In genomic region chr14:101068293-101068957, GRCh38 we compare ENCODE assay signal across 22 cellular contexts.
DNase-seq lines count a peak whose midpoint lies in the region; ATAC-seq and TF ChIP-seq lines count a peak whose summit lies in the region.
"Had no signal": no experiment of that assay in that cellular context is flagged by ENCODE, and none has a peak within 500 bp of the region (broad histone marks: within the 10 kb centered on the region; RNA-seq: fewer than 3 reads in every experiment).

No MANE protein-coding gene starts in this region.

- H3K36me3 ChIP-seq in neural cell (ENCODE audit: insufficient read depth, low read length) = no peaks in the 10 kb centered on the region
- H3K36me3 ChIP-seq: esophagus muscularis mucosa, tibial nerve had no signal

- H3K4me1 Mint-ChIP-seq in activated naive CD8-positive, alpha-beta T cell treated with anti-CD3 and anti-CD28 coated beads, Interleukin-2, amount 10 ng/mL, durations not matched to agents 7 days and 5 days = no peaks in the 10 kb centered on the region
- H3K4me1 Mint-ChIP-seq in activated naive CD8-positive, alpha-beta T cell treated with anti-CD3 and anti-CD28 coated beads for 36 hours = no peaks in the 10 kb centered on the region
- H3K4me1 Mint-ChIP-seq in stimulated activated naive B cell treated with anti-CD40 and anti-IgM and Interleukin-4, amounts not matched to agents 10 μg/mL and 1 μg/mL and 100 μg/mL, for 72 hours = peaks cover 6 to 16% of the 10 kb centered on the region in 2 donors
- H3K4me1 Mint-ChIP-seq: naive thymus-derived CD8-positive, alpha-beta T cell had no signal

- H3K4me3 ChIP-seq in coronary artery = no peak overlapping the region
- H3K4me3 ChIP-seq in neural cell (ENCODE audit: low read length) = peak overlapping the region; percentile 31
- H3K4me3 ChIP-seq: esophagus muscularis mucosa, GM23338, tibial nerve had no signal

- no peaks in the 10 kb centered on the region for H3K27me3 ChIP-seq in neural cell (ENCODE audit: insufficient read depth, low read depth, low read length)
- H3K27me3 ChIP-seq: tibial nerve had no signal

- H3K27ac Mint-ChIP-seq in activated naive CD8-positive, alpha-beta T cell treated with anti-CD3 and anti-CD28 coated beads, Interleukin-2, amount 10 ng/mL, durations not matched to agents 7 days and 5 days = no peak overlapping the region
- no peak overlapping the region for H3K27ac Mint-ChIP-seq in activated naive CD8-positive, alpha-beta T cell treated with anti-CD3 and anti-CD28 coated beads for 36 hours
- H3K27ac Mint-ChIP-seq in stimulated activated naive B cell treated with anti-CD40 and anti-IgM and Interleukin-4, amounts not matched to agents 10 μg/mL and 1 μg/mL and 100 μg/mL, for 72 hours = no peak overlapping the region
- H3K27ac Mint-ChIP-seq: activated naive CD8-positive, alpha-beta T cell; CD8-positive, alpha-beta T cell; GM23338; naive thymus-derived CD8-positive, alpha-beta T cell had no signal

- no peaks in the 10 kb centered on the region for H3K9me3 ChIP-seq in neural cell (ENCODE audit: low read length)
- H3K9me3 ChIP-seq: esophagus muscularis mucosa, tibial nerve had no signal

- TF ChIP-seq CTCF in coronary artery (IDR thresholded peaks at IDR 0.05) = no peak
- TF ChIP-seq CTCF in neural cell (IDR thresholded peaks at IDR 0.05; ENCODE audit: poor library complexity, severe bottlenecking) = no peak
- no peak for TF ChIP-seq CTCF in GM13976 (IDR thresholded peaks at IDR 0.05; ENCODE audit: borderline replicate concordance, control extremely low read depth, extremely low read depth, insufficient read depth, missing control alignments)

- no peak for ATAC-seq in activated naive CD8-positive, alpha-beta T cell treated with anti-CD3 and anti-CD28 coated beads, Interleukin-2, amount 10 ng/mL, durations not matched to agents 7 days and 5 days (ENCODE audit: low read depth)
- ATAC-seq in stimulated activated naive B cell treated with anti-CD40 and anti-IgM and Interleukin-4, amounts not matched to agents 10 μg/mL and 1 μg/mL and 100 μg/mL, for 72 hours (replicated peaks) = no peak
- ATAC-seq: CD8-positive, alpha-beta T cell; GM23338; naive thymus-derived CD8-positive, alpha-beta T cell; SK-N-SH treated with all-trans-retinoic acid at 6 μM for 48 hours had no signal

- TF ChIP-seq RAD21 in neural cell (conservative IDR thresholded peaks at IDR 0.05) = peak; percentile 53

- peak; percentile 76 for TF ChIP-seq EP300 in neural cell (conservative IDR thresholded peaks at IDR 0.05; ENCODE audit: poor library complexity, severe bottlenecking)

- H3K9me2 ChIP-seq in neural cell (ENCODE audit: insufficient read depth, low read length) = no peaks in the 10 kb centered on the region

- H3K79me2 ChIP-seq in neural cell (replicated peaks; ENCODE audit: insufficient read depth, low read length) = no peaks in the 10 kb centered on the region

- H3K36me3 Mint-ChIP-seq in activated naive CD8-positive, alpha-beta T cell treated with anti-CD3 and anti-CD28 coated beads, Interleukin-2, amount 10 ng/mL, durations not matched to agents 7 days and 5 days = no peaks in the 10 kb centered on the region
- H3K36me3 Mint-ChIP-seq in activated naive CD8-positive, alpha-beta T cell treated with anti-CD3 and anti-CD28 coated beads for 36 hours = no peaks in the 10 kb centered on the region
- no peaks in the 10 kb centered on the region for H3K36me3 Mint-ChIP-seq in stimulated activated naive B cell treated with anti-CD40 and anti-IgM and Interleukin-4, amounts not matched to agents 10 μg/mL and 1 μg/mL and 100 μg/mL, for 72 hours
- H3K36me3 Mint-ChIP-seq: activated naive CD8-positive, alpha-beta T cell; CD8-positive, alpha-beta T cell; naive thymus-derived CD8-positive, alpha-beta T cell had no signal

- H3K4me3 Mint-ChIP-seq in activated naive CD8-positive, alpha-beta T cell treated with anti-CD3 and anti-CD28 coated beads, Interleukin-2, amount 10 ng/mL, durations not matched to agents 7 days and 5 days = no peak overlapping the region
- no peak overlapping the region for H3K4me3 Mint-ChIP-seq in activated naive CD8-positive, alpha-beta T cell treated with anti-CD3 and anti-CD28 coated beads for 36 hours
- no peak overlapping the region for H3K4me3 Mint-ChIP-seq in stimulated activated naive B cell treated with anti-CD40 and anti-IgM and Interleukin-4, amounts not matched to agents 10 μg/mL and 1 μg/mL and 100 μg/mL, for 72 hours
- H3K4me3 Mint-ChIP-seq: activated naive CD8-positive, alpha-beta T cell; CD8-positive, alpha-beta T cell; GM23338; naive thymus-derived CD8-positive, alpha-beta T cell had no signal

- H3F3A ChIP-seq in neural cell (ENCODE audit: insufficient read depth, low read length, poor library complexity, severe bottlenecking) = peaks cover 13% of the 10 kb centered on the region

- no peaks in the 10 kb centered on the region for H3K9me3 Mint-ChIP-seq in activated naive CD8-positive, alpha-beta T cell treated with anti-CD3 and anti-CD28 coated beads, Interleukin-2, amount 10 ng/mL, durations not matched to agents 7 days and 5 days
- no peaks in the 10 kb centered on the region for H3K9me3 Mint-ChIP-seq in activated naive CD8-positive, alpha-beta T cell treated with anti-CD3 and anti-CD28 coated beads for 36 hours
- no peaks in the 10 kb centered on the region for H3K9me3 Mint-ChIP-seq in stimulated activated naive B cell treated with anti-CD40 and anti-IgM and Interleukin-4, amounts not matched to agents 10 μg/mL and 1 μg/mL and 100 μg/mL, for 72 hours
- H3K9me3 Mint-ChIP-seq: CD8-positive, alpha-beta T cell; naive thymus-derived CD8-positive, alpha-beta T cell had no signal

- in situ Hi-C loops in GM13976 (cut with MboI; ENCODE audit: low sequenced_read_pairs, unreplicated experiment) = no loop called here

- peaks cover 6% of the 10 kb centered on the region for H3K27me3 Mint-ChIP-seq in activated naive CD8-positive, alpha-beta T cell treated with anti-CD3 and anti-CD28 coated beads, Interleukin-2, amount 10 ng/mL, durations not matched to agents 7 days and 5 days
- H3K27me3 Mint-ChIP-seq in activated naive CD8-positive, alpha-beta T cell treated with anti-CD3 and anti-CD28 coated beads for 36 hours = peaks cover 9% of the 10 kb centered on the region
- peaks cover 47 to 51% of the 10 kb centered on the region in 2 donors for H3K27me3 Mint-ChIP-seq in stimulated activated naive B cell treated with anti-CD40 and anti-IgM and Interleukin-4, amounts not matched to agents 10 μg/mL and 1 μg/mL and 100 μg/mL, for 72 hours

- no peak overlapping the region for H3K4me2 ChIP-seq in neural cell (ENCODE audit: low read length)
- H3K4me2 ChIP-seq: GM23338 had no signal

- DNase-seq in activated naive CD8-positive, alpha-beta T cell treated with anti-CD3 and anti-CD28 coated beads, Interleukin-2, amount 10 ng/mL, durations not matched to agents 7 days and 5 days = peak; percentile 14
- no peak for DNase-seq in activated naive CD8-positive, alpha-beta T cell treated with anti-CD3 and anti-CD28 coated beads for 36 hours
- DNase-seq in coronary artery (ENCODE audit: low spot score) = peak; percentile 50
- peak; percentile 24 for DNase-seq in ureter (ENCODE audit: low spot score)
- no peak for DNase-seq in stimulated activated naive B cell treated with anti-CD40 and anti-IgM and Interleukin-4, amounts not matched to agents 10 μg/mL and 1 μg/mL and 100 μg/mL, for 72 hours
- no peak for DNase-seq in GM13976 (ENCODE audit: low spot score)
- no peak for DNase-seq in NCI-H82 (lab: John Stamatoyannopoulos, UW)
- DNase-seq: activated CD4-positive, alpha-beta T cell treated with anti-CD3 and anti-CD28 coated beads for 4 hours; DMS79; mammary epithelial cell; NCI-H146; NCI-H226; stimulated activated CD4-positive, alpha-beta T cell treated with anti-CD3 and anti-CD28 coated beads, Interleukin-12 subunit alpha, Interleukin-12 subunit beta, amount 100 ng/mL, for 4 hours; T1000 had no signal

- no peak overlapping the region for H2AFZ ChIP-seq in neural cell (ENCODE audit: low read depth, low read length)
- H2AFZ ChIP-seq: GM23338 had no signal

- H3K27ac ChIP-seq in coronary artery = no peak overlapping the region
- H3K27ac ChIP-seq in neural cell (ENCODE audit: low read length) = peak overlapping the region; percentile 97
- H3K27ac ChIP-seq: esophagus muscularis mucosa, tibial nerve had no signal

- POLR2A ChIA-PET in activated naive CD8-positive, alpha-beta T cell treated with anti-CD3 and anti-CD28 coated beads, Interleukin-2, amount 10 ng/mL, durations not matched to agents 7 days and 5 days (lab: Charles Lee) = interaction anchor here (0.7 kb wide), 1 partner anchor 186 kb away, joined by 3 read pairs; no protein-coding TSS in a partner anchor

- no peaks in the 10 kb centered on the region for H4K20me1 ChIP-seq in neural cell (ENCODE audit: insufficient read depth)

- H3K9ac ChIP-seq in neural cell (ENCODE audit: low read length) = peak overlapping the region; percentile 74

TF ChIP-seq in neural cell, 6 proteins besides CTCF, POLR2A, EP300 and RAD21 (continues in another document):
- TF ChIP-seq MXI1 (conservative IDR thresholded peaks at IDR 0.05; ENCODE audit: poor library complexity, severe bottlenecking) (peak; percentile 33), EZH2 (IDR thresholded peaks at IDR 0.05; ENCODE audit: borderline replicate concordance, insufficient read depth, low read length, poor library complexity, severe bottlenecking) (no peak), TAF1 (IDR thresholded peaks at IDR 0.05; ENCODE audit: low read depth) (no peak)
- TF ChIP-seq, protein P1, sequence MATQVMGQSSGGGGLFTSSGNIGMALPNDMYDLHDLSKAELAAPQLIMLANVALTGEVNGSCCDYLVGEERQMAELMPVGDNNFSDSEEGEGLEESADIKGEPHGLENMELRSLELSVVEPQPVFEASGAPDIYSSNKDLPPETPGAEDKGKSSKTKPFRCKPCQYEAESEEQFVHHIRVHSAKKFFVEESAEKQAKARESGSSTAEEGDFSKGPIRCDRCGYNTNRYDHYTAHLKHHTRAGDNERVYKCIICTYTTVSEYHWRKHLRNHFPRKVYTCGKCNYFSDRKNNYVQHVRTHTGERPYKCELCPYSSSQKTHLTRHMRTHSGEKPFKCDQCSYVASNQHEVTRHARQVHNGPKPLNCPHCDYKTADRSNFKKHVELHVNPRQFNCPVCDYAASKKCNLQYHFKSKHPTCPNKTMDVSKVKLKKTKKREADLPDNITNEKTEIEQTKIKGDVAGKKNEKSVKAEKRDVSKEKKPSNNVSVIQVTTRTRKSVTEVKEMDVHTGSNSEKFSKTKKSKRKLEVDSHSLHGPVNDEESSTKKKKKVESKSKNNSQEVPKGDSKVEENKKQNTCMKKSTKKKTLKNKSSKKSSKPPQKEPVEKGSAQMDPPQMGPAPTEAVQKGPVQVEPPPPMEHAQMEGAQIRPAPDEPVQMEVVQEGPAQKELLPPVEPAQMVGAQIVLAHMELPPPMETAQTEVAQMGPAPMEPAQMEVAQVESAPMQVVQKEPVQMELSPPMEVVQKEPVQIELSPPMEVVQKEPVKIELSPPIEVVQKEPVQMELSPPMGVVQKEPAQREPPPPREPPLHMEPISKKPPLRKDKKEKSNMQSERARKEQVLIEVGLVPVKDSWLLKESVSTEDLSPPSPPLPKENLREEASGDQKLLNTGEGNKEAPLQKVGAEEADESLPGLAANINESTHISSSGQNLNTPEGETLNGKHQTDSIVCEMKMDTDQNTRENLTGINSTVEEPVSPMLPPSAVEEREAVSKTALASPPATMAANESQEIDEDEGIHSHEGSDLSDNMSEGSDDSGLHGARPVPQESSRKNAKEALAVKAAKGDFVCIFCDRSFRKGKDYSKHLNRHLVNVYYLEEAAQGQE (IDR thresholded peaks at IDR 0.05; ENCODE audit: borderline replicate concordance) = no peak

Comparison
In these comparisons a context has a peak if more than half of its experiments do, and no peak if none do; other contexts are left out.
1. DNase-seq: peak in activated naive CD8-positive, alpha-beta T cell treated with anti-CD3 and anti-CD28 coated beads, Interleukin-2, amount 10 ng/mL, durations not matched to agents 7 days and 5 days (single experiment), coronary artery (single experiment) and ureter (single experiment); none in activated naive CD8-positive, alpha-beta T cell treated with anti-CD3 and anti-CD28 coated beads for 36 hours (single experiment), stimulated activated naive B cell treated with anti-CD40 and anti-IgM and Interleukin-4, amounts not matched to agents 10 μg/mL and 1 μg/mL and 100 μg/mL, for 72 hours (single experiment), GM13976 (single experiment) and NCI-H82 (single experiment).